Comparison of ENCODE assay signal across 1 cellular context in the genomic region with DNA sequence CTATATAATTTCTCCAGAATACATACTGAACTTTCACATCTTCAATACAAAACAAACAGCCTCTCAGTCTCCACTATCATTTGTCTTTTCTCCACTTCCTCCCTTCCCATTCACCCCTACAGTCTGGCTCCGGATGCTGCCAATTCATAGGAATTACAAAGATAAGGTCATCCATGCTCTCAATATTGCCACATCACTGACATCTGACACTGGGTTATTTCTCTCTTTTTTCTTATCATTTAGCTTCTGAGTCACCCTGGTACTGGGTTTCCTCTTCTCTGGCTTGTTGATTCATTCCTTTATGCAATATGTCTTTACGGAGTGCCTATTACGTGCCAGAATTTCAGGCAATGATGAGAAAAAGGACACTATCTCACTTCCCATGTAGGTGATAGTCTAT.
TF ChIP-seq lines count a peak whose summit lies in the region.

No MANE protein-coding gene starts in this region.

TF ChIP-seq in HepG2, 621 proteins besides CTCF, POLR2A, EP300 and RAD21 (continues in another document):
- TF ChIP-seq SALL1 (CRISPR knock-in tag; IDR thresholded peaks at IDR 0.05) (peak; percentile 33; the same call in 1 of the 2 replicates), KLF16 (CRISPR knock-in tag; IDR thresholded peaks at IDR 0.05) (0 out of 4 replicates have a peak, but pooled peaks of 1 of the 2 experiments have one; percentile 38), PCBP2 (optimal IDR thresholded peaks at IDR 0.05; ENCODE audit: low read depth, low read length, poor library complexity, severe bottlenecking) (no peak), GTF3A (CRISPR knock-in tag; conservative IDR thresholded peaks at IDR 0.05) (no peak), ATF7 (IDR thresholded peaks at IDR 0.05) (peak; percentile 54; the same call in 1 of the 2 replicates), ATF7 (CRISPR knock-in tag; IDR thresholded peaks at IDR 0.05) (no peak), ZNF7 (CRISPR knock-in tag; IDR thresholded peaks at IDR 0.05) (peak; percentile 62; the same call in 1 of the 2 replicates), FOXK1 (CRISPR knock-in tag; IDR thresholded peaks at IDR 0.05; ENCODE audit: borderline replicate concordance, low read depth) (0 out of 2 replicates have a peak, but pooled peaks have one; percentile 30), ZNF33B (CRISPR knock-in tag; IDR thresholded peaks at IDR 0.05) (no peak), ATM (IDR thresholded peaks at IDR 0.05; ENCODE audit: borderline replicate concordance) (peak; percentile 76; the same call in 1 of the 2 replicates), RAD51 (IDR thresholded peaks at IDR 0.05; ENCODE audit: borderline replicate concordance) (no peak), GATA4 (IDR thresholded peaks at IDR 0.05; ENCODE audit: borderline replicate concordance, low read depth) (peak; percentile 26; the same call in 1 of the 2 replicates), HMG20B (CRISPR knock-in tag; conservative IDR thresholded peaks at IDR 0.05) (peak; percentile 46; the same call in 1 of the 2 replicates), NFE2L2 (IDR thresholded peaks at IDR 0.05; ENCODE audit: low read length) (peak; percentile 28; the same call in 1 of the 2 replicates), MYNN (CRISPR knock-in tag; IDR thresholded peaks at IDR 0.05; ENCODE audit: low read depth) (no peak), FOXK2 (IDR thresholded peaks at IDR 0.05) (peak; percentile 52; the same call in 1 of the 2 replicates), ZBTB21 (CRISPR knock-in tag; IDR thresholded peaks at IDR 0.05) (0 out of 2 replicates have a peak, but pooled peaks have one; percentile 48), YEATS2 (CRISPR knock-in tag; IDR thresholded peaks at IDR 0.05; ENCODE audit: borderline replicate concordance) (peak; percentile 26; the same call in 1 of the 2 replicates), GATAD2A (CRISPR knock-in tag; IDR thresholded peaks at IDR 0.05) (peak; percentile 75), SMARCE1 (IDR thresholded peaks at IDR 0.05; ENCODE audit: borderline replicate concordance) (no peak), EEA1 (CRISPR knock-in tag; IDR thresholded peaks at IDR 0.05; ENCODE audit: borderline replicate concordance) (no peak), AGO1 (IDR thresholded peaks at IDR 0.05; ENCODE audit: low read depth, low read length, poor library complexity, severe bottlenecking) (no peak), HDAC2 (CRISPR knock-in tag; IDR thresholded peaks at IDR 0.05) (peak; percentile 34; the same call in 1 of the 2 replicates), RXRB (CRISPR knock-in tag; IDR thresholded peaks at IDR 0.05; ENCODE audit: borderline replicate concordance) (peak; percentile 68; the same call in 1 of the 2 replicates), NCOA2 (CRISPR knock-in tag; IDR thresholded peaks at IDR 0.05) (peak; percentile 62), SIN3A (IDR thresholded peaks at IDR 0.05; ENCODE audit: borderline replicate concordance, low read depth, low read length) (0 out of 2 replicates have a peak, but pooled peaks have one; percentile 16), HES4 (CRISPR knock-in tag; IDR thresholded peaks at IDR 0.05; ENCODE audit: borderline replicate concordance) (no peak), CREB1 (IDR thresholded peaks at IDR 0.05) (peak; percentile 43; the same call in 1 of the 2 replicates), CREB1 (CRISPR knock-in tag; IDR thresholded peaks at IDR 0.05) (peak; percentile 66), FOXA3 (CRISPR knock-in tag; IDR thresholded peaks at IDR 0.05) (peak; percentile 71), KDM2A (CRISPR knock-in tag; IDR thresholded peaks at IDR 0.05; ENCODE audit: borderline replicate concordance, low read depth) (no peak), HDAC1 (CRISPR knock-in tag; IDR thresholded peaks at IDR 0.05) (0 out of 2 replicates have a peak, but pooled peaks have one; percentile 38), FOSL2 (CRISPR knock-in tag; IDR thresholded peaks at IDR 0.05) (peak; percentile 94)
- TF ChIP-seq, protein P1, sequence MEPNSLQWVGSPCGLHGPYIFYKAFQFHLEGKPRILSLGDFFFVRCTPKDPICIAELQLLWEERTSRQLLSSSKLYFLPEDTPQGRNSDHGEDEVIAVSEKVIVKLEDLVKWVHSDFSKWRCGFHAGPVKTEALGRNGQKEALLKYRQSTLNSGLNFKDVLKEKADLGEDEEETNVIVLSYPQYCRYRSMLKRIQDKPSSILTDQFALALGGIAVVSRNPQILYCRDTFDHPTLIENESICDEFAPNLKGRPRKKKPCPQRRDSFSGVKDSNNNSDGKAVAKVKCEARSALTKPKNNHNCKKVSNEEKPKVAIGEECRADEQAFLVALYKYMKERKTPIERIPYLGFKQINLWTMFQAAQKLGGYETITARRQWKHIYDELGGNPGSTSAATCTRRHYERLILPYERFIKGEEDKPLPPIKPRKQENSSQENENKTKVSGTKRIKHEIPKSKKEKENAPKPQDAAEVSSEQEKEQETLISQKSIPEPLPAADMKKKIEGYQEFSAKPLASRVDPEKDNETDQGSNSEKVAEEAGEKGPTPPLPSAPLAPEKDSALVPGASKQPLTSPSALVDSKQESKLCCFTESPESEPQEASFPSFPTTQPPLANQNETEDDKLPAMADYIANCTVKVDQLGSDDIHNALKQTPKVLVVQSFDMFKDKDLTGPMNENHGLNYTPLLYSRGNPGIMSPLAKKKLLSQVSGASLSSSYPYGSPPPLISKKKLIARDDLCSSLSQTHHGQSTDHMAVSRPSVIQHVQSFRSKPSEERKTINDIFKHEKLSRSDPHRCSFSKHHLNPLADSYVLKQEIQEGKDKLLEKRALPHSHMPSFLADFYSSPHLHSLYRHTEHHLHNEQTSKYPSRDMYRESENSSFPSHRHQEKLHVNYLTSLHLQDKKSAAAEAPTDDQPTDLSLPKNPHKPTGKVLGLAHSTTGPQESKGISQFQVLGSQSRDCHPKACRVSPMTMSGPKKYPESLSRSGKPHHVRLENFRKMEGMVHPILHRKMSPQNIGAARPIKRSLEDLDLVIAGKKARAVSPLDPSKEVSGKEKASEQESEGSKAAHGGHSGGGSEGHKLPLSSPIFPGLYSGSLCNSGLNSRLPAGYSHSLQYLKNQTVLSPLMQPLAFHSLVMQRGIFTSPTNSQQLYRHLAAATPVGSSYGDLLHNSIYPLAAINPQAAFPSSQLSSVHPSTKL (CRISPR knock-in tag; IDR thresholded peaks at IDR 0.05), result peak; percentile 85
- TF ChIP-seq, protein P2, sequence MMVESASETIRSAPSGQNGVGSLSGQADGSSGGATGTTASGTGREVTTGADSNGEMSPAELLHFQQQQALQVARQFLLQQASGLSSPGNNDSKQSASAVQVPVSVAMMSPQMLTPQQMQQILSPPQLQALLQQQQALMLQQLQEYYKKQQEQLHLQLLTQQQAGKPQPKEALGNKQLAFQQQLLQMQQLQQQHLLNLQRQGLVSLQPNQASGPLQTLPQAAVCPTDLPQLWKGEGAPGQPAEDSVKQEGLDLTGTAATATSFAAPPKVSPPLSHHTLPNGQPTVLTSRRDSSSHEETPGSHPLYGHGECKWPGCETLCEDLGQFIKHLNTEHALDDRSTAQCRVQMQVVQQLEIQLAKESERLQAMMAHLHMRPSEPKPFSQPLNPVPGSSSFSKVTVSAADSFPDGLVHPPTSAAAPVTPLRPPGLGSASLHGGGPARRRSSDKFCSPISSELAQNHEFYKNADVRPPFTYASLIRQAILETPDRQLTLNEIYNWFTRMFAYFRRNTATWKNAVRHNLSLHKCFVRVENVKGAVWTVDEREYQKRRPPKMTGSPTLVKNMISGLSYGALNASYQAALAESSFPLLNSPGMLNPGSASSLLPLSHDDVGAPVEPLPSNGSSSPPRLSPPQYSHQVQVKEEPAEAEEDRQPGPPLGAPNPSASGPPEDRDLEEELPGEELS (CRISPR knock-in tag; IDR thresholded peaks at IDR 0.05), result 0 out of 2 replicates have a peak, but pooled peaks have one; percentile 24
- TF ChIP-seq, protein P3, sequence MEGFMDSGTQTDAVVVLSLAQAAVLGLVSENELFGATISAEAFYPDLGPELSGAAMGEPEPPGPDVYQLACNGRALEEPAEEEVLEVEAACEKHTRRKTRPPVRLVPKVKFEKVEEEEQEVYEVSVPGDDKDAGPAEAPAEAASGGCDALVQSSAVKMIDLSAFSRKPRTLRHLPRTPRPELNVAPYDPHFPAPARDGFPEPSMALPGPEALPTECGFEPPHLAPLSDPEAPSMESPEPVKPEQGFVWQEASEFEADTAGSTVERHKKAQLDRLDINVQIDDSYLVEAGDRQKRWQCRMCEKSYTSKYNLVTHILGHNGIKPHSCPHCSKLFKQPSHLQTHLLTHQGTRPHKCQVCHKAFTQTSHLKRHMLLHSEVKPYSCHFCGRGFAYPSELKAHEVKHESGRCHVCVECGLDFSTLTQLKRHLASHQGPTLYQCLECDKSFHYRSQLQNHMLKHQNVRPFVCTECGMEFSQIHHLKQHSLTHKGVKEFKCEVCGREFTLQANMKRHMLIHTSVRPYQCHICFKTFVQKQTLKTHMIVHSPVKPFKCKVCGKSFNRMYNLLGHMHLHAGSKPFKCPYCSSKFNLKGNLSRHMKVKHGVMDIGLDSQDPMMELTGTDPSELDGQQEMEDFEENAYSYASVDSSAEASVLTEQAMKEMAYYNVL (CRISPR knock-in tag; IDR thresholded peaks at IDR 0.05; ENCODE audit: borderline replicate concordance), result peak; percentile 91; the same call in 1 of the 2 replicates
- TF ChIP-seq, protein P4, sequence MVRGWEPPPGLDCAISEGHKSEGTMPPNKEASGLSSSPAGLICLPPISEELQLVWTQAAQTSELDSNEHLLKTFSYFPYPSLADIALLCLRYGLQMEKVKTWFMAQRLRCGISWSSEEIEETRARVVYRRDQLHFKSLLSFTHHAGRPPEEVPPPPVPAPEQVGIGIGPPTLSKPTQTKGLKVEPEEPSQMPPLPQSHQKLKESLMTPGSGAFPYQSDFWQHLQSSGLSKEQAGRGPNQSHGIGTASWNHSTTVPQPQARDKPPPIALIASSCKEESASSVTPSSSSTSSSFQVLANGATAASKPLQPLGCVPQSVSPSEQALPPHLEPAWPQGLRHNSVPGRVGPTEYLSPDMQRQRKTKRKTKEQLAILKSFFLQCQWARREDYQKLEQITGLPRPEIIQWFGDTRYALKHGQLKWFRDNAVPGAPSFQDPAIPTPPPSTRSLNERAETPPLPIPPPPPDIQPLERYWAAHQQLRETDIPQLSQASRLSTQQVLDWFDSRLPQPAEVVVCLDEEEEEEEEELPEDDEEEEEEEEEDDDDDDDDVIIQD (CRISPR knock-in tag; IDR thresholded peaks at IDR 0.05; ENCODE audit: low read depth), result peak; percentile 53; the same call in 1 of the 2 replicates
- TF ChIP-seq, protein P5, sequence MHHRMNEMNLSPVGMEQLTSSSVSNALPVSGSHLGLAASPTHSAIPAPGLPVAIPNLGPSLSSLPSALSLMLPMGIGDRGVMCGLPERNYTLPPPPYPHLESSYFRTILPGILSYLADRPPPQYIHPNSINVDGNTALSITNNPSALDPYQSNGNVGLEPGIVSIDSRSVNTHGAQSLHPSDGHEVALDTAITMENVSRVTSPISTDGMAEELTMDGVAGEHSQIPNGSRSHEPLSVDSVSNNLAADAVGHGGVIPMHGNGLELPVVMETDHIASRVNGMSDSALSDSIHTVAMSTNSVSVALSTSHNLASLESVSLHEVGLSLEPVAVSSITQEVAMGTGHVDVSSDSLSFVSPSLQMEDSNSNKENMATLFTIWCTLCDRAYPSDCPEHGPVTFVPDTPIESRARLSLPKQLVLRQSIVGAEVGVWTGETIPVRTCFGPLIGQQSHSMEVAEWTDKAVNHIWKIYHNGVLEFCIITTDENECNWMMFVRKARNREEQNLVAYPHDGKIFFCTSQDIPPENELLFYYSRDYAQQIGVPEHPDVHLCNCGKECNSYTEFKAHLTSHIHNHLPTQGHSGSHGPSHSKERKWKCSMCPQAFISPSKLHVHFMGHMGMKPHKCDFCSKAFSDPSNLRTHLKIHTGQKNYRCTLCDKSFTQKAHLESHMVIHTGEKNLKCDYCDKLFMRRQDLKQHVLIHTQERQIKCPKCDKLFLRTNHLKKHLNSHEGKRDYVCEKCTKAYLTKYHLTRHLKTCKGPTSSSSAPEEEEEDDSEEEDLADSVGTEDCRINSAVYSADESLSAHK (CRISPR knock-in tag; IDR thresholded peaks at IDR 0.05; ENCODE audit: borderline replicate concordance), result no peak
- TF ChIP-seq, protein P6, sequence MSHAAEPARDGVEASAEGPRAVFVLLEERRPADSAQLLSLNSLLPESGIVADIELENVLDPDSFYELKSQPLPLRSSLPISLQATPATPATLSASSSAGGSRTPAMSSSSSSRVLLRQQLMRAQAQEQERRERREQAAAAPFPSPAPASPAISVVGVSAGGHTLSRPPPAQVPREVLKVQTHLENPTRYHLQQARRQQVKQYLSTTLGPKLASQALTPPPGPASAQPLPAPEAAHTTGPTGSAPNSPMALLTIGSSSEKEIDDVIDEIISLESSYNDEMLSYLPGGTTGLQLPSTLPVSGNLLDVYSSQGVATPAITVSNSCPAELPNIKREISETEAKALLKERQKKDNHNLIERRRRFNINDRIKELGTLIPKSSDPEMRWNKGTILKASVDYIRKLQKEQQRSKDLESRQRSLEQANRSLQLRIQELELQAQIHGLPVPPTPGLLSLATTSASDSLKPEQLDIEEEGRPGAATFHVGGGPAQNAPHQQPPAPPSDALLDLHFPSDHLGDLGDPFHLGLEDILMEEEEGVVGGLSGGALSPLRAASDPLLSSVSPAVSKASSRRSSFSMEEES (CRISPR knock-in tag; IDR thresholded peaks at IDR 0.05), result peak; percentile 56; the same call in 1 of the 2 replicates
- TF ChIP-seq, protein P7, sequence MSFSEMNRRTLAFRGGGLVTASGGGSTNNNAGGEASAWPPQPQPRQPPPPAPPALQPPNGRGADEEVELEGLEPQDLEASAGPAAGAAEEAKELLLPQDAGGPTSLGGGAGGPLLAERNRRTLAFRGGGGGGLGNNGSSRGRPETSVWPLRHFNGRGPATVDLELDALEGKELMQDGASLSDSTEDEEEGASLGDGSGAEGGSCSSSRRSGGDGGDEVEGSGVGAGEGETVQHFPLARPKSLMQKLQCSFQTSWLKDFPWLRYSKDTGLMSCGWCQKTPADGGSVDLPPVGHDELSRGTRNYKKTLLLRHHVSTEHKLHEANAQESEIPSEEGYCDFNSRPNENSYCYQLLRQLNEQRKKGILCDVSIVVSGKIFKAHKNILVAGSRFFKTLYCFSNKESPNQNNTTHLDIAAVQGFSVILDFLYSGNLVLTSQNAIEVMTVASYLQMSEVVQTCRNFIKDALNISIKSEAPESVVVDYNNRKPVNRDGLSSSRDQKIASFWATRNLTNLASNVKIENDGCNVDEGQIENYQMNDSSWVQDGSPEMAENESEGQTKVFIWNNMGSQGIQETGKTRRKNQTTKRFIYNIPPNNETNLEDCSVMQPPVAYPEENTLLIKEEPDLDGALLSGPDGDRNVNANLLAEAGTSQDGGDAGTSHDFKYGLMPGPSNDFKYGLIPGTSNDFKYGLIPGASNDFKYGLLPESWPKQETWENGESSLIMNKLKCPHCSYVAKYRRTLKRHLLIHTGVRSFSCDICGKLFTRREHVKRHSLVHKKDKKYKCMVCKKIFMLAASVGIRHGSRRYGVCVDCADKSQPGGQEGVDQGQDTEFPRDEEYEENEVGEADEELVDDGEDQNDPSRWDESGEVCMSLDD (CRISPR knock-in tag; IDR thresholded peaks at IDR 0.05; ENCODE audit: borderline replicate concordance), result no peak
- TF ChIP-seq, protein P8, sequence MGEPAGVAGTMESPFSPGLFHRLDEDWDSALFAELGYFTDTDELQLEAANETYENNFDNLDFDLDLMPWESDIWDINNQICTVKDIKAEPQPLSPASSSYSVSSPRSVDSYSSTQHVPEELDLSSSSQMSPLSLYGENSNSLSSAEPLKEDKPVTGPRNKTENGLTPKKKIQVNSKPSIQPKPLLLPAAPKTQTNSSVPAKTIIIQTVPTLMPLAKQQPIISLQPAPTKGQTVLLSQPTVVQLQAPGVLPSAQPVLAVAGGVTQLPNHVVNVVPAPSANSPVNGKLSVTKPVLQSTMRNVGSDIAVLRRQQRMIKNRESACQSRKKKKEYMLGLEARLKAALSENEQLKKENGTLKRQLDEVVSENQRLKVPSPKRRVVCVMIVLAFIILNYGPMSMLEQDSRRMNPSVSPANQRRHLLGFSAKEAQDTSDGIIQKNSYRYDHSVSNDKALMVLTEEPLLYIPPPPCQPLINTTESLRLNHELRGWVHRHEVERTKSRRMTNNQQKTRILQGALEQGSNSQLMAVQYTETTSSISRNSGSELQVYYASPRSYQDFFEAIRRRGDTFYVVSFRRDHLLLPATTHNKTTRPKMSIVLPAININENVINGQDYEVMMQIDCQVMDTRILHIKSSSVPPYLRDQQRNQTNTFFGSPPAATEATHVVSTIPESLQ (CRISPR knock-in tag; conservative IDR thresholded peaks at IDR 0.05), result no peak
